Comparison of ENCODE assay signal across 2 cellular contexts in the genomic region with DNA sequence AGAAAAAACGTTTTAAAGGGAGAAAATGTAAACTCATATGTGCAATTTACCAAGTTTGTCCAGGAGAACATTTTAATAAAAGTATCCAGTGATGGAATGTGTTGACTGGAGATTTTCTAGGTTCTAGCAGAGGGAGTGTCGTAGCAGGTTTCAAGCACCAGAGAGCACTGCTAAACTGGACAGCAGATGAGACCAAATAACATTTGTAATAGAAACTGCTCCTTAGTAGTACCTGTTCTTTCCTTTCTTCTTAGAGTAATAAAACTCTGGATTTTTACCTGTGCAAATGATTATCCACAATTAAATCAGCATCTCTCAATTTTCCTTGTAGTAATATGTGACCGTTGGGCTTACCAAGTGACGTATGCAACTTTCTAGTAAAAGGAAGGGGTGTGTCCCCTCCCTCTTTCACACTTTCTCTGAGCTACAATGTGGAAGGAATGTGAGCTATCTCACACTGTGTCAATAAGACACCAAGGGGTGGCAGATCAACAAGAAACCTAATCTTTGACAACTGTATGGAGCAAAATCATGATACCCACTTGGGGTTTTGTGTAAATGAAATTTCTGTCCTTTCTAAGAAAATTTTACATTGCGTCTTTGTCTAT.
TF ChIP-seq lines count a peak whose summit lies in the region.

No MANE protein-coding gene starts in this region.

TF ChIP-seq in A549, 52 proteins besides CTCF, POLR2A, EP300 and RAD21 (continued from another document):
- TF ChIP-seq, protein P1, sequence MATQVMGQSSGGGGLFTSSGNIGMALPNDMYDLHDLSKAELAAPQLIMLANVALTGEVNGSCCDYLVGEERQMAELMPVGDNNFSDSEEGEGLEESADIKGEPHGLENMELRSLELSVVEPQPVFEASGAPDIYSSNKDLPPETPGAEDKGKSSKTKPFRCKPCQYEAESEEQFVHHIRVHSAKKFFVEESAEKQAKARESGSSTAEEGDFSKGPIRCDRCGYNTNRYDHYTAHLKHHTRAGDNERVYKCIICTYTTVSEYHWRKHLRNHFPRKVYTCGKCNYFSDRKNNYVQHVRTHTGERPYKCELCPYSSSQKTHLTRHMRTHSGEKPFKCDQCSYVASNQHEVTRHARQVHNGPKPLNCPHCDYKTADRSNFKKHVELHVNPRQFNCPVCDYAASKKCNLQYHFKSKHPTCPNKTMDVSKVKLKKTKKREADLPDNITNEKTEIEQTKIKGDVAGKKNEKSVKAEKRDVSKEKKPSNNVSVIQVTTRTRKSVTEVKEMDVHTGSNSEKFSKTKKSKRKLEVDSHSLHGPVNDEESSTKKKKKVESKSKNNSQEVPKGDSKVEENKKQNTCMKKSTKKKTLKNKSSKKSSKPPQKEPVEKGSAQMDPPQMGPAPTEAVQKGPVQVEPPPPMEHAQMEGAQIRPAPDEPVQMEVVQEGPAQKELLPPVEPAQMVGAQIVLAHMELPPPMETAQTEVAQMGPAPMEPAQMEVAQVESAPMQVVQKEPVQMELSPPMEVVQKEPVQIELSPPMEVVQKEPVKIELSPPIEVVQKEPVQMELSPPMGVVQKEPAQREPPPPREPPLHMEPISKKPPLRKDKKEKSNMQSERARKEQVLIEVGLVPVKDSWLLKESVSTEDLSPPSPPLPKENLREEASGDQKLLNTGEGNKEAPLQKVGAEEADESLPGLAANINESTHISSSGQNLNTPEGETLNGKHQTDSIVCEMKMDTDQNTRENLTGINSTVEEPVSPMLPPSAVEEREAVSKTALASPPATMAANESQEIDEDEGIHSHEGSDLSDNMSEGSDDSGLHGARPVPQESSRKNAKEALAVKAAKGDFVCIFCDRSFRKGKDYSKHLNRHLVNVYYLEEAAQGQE (IDR thresholded peaks at IDR 0.05): no peak
- no peak for TF ChIP-seq CEBPB (IDR thresholded peaks at IDR 0.05)
- TF ChIP-seq HOXB5 (CRISPR knock-in tag; IDR thresholded peaks at IDR 0.05): no peak
- TF ChIP-seq EHF (CRISPR knock-in tag; IDR thresholded peaks at IDR 0.05): no peak
- no peak for TF ChIP-seq ZSCAN20 (CRISPR knock-in tag; IDR thresholded peaks at IDR 0.05)
- TF ChIP-seq HEYL (CRISPR knock-in tag; IDR thresholded peaks at IDR 0.05): no peak

TF ChIP-seq in GM23338, 12 proteins besides CTCF, POLR2A, EP300 and RAD21:
- TF ChIP-seq, protein P1 (IDR thresholded peaks at IDR 0.05; ENCODE audit: unreplicated experiment): no peak
- TF ChIP-seq POLR2AphosphoS5 (IDR thresholded peaks at IDR 0.05; ENCODE audit: low read depth) (no peak), ZNF331 (CRISPR knock-in tag; IDR thresholded peaks at IDR 0.05; ENCODE audit: low read depth) (no peak), EZH2 (IDR thresholded peaks at IDR 0.05; ENCODE audit: low read depth, unreplicated experiment) (no peak), JUNB (IDR thresholded peaks at IDR 0.05; ENCODE audit: unreplicated experiment) (no peak), CREB1 (CRISPR knock-in tag; IDR thresholded peaks at IDR 0.05; ENCODE audit: low read depth) (no peak), EZH2phosphoT487 (IDR thresholded peaks at IDR 0.05; ENCODE audit: unreplicated experiment) (no peak)
- TF ChIP-seq, protein P2, sequence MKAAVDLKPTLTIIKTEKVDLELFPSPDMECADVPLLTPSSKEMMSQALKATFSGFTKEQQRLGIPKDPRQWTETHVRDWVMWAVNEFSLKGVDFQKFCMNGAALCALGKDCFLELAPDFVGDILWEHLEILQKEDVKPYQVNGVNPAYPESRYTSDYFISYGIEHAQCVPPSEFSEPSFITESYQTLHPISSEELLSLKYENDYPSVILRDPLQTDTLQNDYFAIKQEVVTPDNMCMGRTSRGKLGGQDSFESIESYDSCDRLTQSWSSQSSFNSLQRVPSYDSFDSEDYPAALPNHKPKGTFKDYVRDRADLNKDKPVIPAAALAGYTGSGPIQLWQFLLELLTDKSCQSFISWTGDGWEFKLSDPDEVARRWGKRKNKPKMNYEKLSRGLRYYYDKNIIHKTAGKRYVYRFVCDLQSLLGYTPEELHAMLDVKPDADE (IDR thresholded peaks at IDR 0.05): no peak
